12 cellular contexts compared by ENCODE assay signal in genomic region chr2:240593703-240594451, GRCh38. TPM values are rescaled to one million over a fixed set of nuclear protein-coding genes. Genes with fewer than 3 reads are reported as not detected.
DNase-seq lines count a peak whose midpoint lies in the region; ATAC-seq and TF ChIP-seq lines count a peak whose summit lies in the region.
"Had no signal": no experiment of that assay in that cellular context is flagged by ENCODE, and none has a peak within 500 bp of the region (broad histone marks: within the 10 kb centered on the region; RNA-seq: fewer than 3 reads in every experiment).

No MANE protein-coding gene starts in this region.

- TF ChIP-seq CTCF in lower lobe of right lung (IDR thresholded peaks at IDR 0.05) (no peak), uterus (IDR thresholded peaks at IDR 0.05) (no peak)

- no peak for TF ChIP-seq POLR2A in uterus (IDR thresholded peaks at IDR 0.05)

- H3K4me3 ChIP-seq in lower lobe of right lung (no peak overlapping the region), uterus (no peak overlapping the region)

- H3K27me3 ChIP-seq in lower lobe of right lung (ENCODE audit: low read depth) (no peaks in the 10 kb centered on the region), uterus (no peaks in the 10 kb centered on the region)

- H3K36me3 ChIP-seq in lower lobe of right lung (peaks cover 89% of the 10 kb centered on the region), uterus (no peaks in the 10 kb centered on the region)

- intact Hi-C loops in Right ventricle myocardium superior (cut with DNase I): no loop called here
- intact Hi-C loops in lower lobe of right lung (cut with DNase I): no loop called here
- intact Hi-C loops in uterus (cut with DNase I; ENCODE audit: low total_unique reads): no loop called here

- peak; percentile 71 for ATAC-seq in Right ventricle myocardium superior (ENCODE audit: poor library complexity)
- no peak for ATAC-seq in lower lobe of right lung
- ATAC-seq: activated T-cell treated with anti-CD3 and anti-CD28 coated beads, Interleukin-2, amount 50 U/mL, for 4 hours; stimulated activated naive B cell treated with anti-CD40 and anti-IgM and Interleukin-4, amounts not matched to agents 10 μg/mL and 1 μg/mL and 100 μg/mL, for 72 hours had no signal

- H3K4me1 ChIP-seq in lower lobe of right lung (no peaks in the 10 kb centered on the region), uterus (no peaks in the 10 kb centered on the region)

- peak; percentile 8 for DNase-seq in activated naive CD4-positive, alpha-beta T cell treated with anti-CD3 and anti-CD28 coated beads, Interleukin-2, amount 50 U/mL, for 16 hours
- no peak for DNase-seq in activated naive CD4-positive, alpha-beta T cell treated with Interleukin-2 at 50 U/mL for 16 hours
- DNase-seq in Right ventricle myocardium superior: peak; percentile 81
- DNase-seq in lower lobe of right lung: peak; percentile 35
- peak; percentile 11 to 12 for DNase-seq in uterus
- no peak for DNase-seq in stimulated activated naive CD4-positive, alpha-beta T cell (lab: John Stamatoyannopoulos, UW)
- no peak for DNase-seq in NCI-H1930 (lab: John Stamatoyannopoulos, UW)
- DNase-seq in hippocampal formation (lab: John Stamatoyannopoulos, UW): no peak
- DNase-seq: activated T-cell treated with anti-CD3 and anti-CD28 coated beads, Interleukin-2, amount 50 U/mL, for 4 hours; NCI-H1436; NK-92 treated with Interleukin-12 subunit alpha and Interleukin-12 subunit beta, amount 100 ng/mL, for 24 hours; stimulated activated naive B cell treated with anti-CD40 and anti-IgM and Interleukin-4, amounts not matched to agents 10 μg/mL and 1 μg/mL and 100 μg/mL, for 72 hours had no signal

- H3K27ac ChIP-seq in lower lobe of right lung (no peak overlapping the region), uterus (no peak overlapping the region)

- H3K9me3 ChIP-seq in lower lobe of right lung: no peaks in the 10 kb centered on the region
- no peaks in the 10 kb centered on the region for H3K9me3 ChIP-seq in uterus

RNA-seq across cellular contexts. Expression of gene CAPN10, which starts 7.3 kb away (rescaled TPM):
- total RNA-seq in Right ventricle myocardium superior (49.7 TPM), lower lobe of right lung (37.2 TPM), uterus (10 to 100 TPM in 3 of 4 donors, 1 to 10 TPM in 1; 2.8 to 39.6 (median 21.6) TPM)

RNA-seq across cellular contexts. Expression of gene RNPEPL1, which starts 25.6 kb away (rescaled TPM):
- total RNA-seq in Right ventricle myocardium superior: 89.5 TPM
- 102 TPM for total RNA-seq in lower lobe of right lung
- total RNA-seq in uterus: 10 to 100 TPM in 2 of 4 donors, 1 to 10 TPM in 2; 7.2 to 38.7 (median 14.4) TPM

RNA-seq across cellular contexts. Expression of gene GPR35, which starts 31.4 kb away (rescaled TPM):
- total RNA-seq in Right ventricle myocardium superior (2.0 TPM), lower lobe of right lung (4.7 TPM), uterus (1 to 10 TPM in 2 of 4 donors, under 1 TPM in 1, not detected in 1; 0.51 to 7.9 (median 1.7) TPM)

RNA-seq across cellular contexts. Expression of gene DUSP28, which starts 33.7 kb away (rescaled TPM):
- total RNA-seq in Right ventricle myocardium superior (11.5 TPM), lower lobe of right lung (5.7 TPM), uterus (1 to 10 TPM in 3 of 4 donors, under 1 TPM in 1; 0.26 to 3.7 (median 2.6) TPM)

RNA-seq across cellular contexts. Expression of gene ANKMY1, which starts 36.1 kb away (rescaled TPM):
- total RNA-seq in Right ventricle myocardium superior: 5.6 TPM
- total RNA-seq in lower lobe of right lung: 29.3 TPM
- total RNA-seq in uterus: 10 to 100 TPM; 13.3 to 40.8 (median 22.0) TPM

Comparison
In these comparisons a context has a peak if more than half of its experiments do, and no peak if none do; other contexts are left out.
1. DNase-seq: peak in activated naive CD4-positive, alpha-beta T cell treated with anti-CD3 and anti-CD28 coated beads, Interleukin-2, amount 50 U/mL, for 16 hours (single experiment), Right ventricle myocardium superior (single experiment), lower lobe of right lung (single experiment) and uterus (2 of 2); none in activated naive CD4-positive, alpha-beta T cell treated with Interleukin-2 at 50 U/mL for 16 hours (single experiment), stimulated activated naive CD4-positive, alpha-beta T cell (0 of 6), NCI-H1930 (0 of 2) and hippocampal formation (0 of 2).